Comparison of ENCODE assay signal across 1 cellular context in genomic region chr13:88074794-88075509, GRCh38.
TF ChIP-seq lines count a peak whose summit lies in the region.

No MANE protein-coding gene starts in this region.

TF ChIP-seq in SK-N-SH treated with all-trans-retinoic acid at 6 μM for 48 hours, 23 proteins besides CTCF, POLR2A, EP300 and RAD21 (continued from another document):
- no peak for TF ChIP-seq POU6F1 (CRISPR knock-in tag; IDR thresholded peaks at IDR 0.05; ENCODE audit: borderline replicate concordance, low read depth)
- TF ChIP-seq ZNF8 (CRISPR knock-in tag; IDR thresholded peaks at IDR 0.05): no peak
- TF ChIP-seq BACH2 (CRISPR knock-in tag; IDR thresholded peaks at IDR 0.05; ENCODE audit: borderline replicate concordance): no peak
- no peak for TF ChIP-seq ARNTL (CRISPR knock-in tag; IDR thresholded peaks at IDR 0.05; ENCODE audit: borderline replicate concordance, low read depth)
- no peak for TF ChIP-seq ZNF565 (CRISPR knock-in tag; conservative IDR thresholded peaks at IDR 0.05; ENCODE audit: low read depth)
- TF ChIP-seq SNAI2 (CRISPR knock-in tag; IDR thresholded peaks at IDR 0.05): no peak
- TF ChIP-seq PPARA (CRISPR knock-in tag; IDR thresholded peaks at IDR 0.05; ENCODE audit: borderline replicate concordance): no peak
